ENCODE assay signal across 8 cellular contexts in the genomic region with DNA sequence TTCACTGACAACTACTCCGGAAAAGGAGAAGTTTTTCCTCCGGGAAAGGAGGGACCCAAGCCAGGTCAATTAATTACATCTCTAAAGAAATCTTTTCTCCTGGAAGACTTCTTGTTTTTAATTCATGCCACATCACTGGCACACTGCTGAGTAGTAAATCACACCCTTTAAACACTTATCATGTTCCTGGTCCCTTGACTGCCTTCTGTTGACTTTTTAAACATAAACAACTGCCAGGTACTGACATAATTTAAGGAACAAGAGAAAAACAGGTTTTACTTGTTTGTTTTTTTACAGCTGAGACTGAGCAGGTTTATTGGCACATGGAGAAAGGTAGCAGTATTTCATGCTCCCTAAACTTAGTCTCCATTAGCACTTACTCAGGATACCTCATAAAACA.
DNase-seq lines count a peak whose midpoint lies in the region; TF ChIP-seq lines count a peak whose summit lies in the region.
"Not testable (repeated sequence)": the region's sequence is repeated elsewhere in the genome, so short reads cannot be mapped to it uniquely, and the experiment has no call there.

No MANE protein-coding gene starts in this region.

- H3K4me3 Mint-ChIP-seq in brain = peak overlapping the region in 2 of 5 experiments; percentile 36 to 58
- H3K4me3 Mint-ChIP-seq in mesothelial cell of epicardium; progenitor cell of endocrine pancreas (ENCODE audit: low read depth): not testable (repeated sequence)
- peak overlapping the region; percentile 50 for H3K4me3 Mint-ChIP-seq in type B pancreatic cell

- H4K20me1 ChIP-seq in hepatocyte (ENCODE audit: insufficient read depth, poor library complexity, severe bottlenecking) = not testable (repeated sequence)

- H3K9me3 Mint-ChIP-seq in brain; mesothelial cell of epicardium; progenitor cell of endocrine pancreas (ENCODE audit: low read depth); type B pancreatic cell: not testable (repeated sequence)

- peak overlapping the region; percentile 45 for H3K27ac ChIP-seq in hepatocyte

- not testable (repeated sequence) for H3K9me3 ChIP-seq in hepatocyte (ENCODE audit: low read depth)

- H3K27me3 ChIP-seq in hepatocyte = not testable (repeated sequence)

- H3K36me3 ChIP-seq in hepatocyte (replicated peaks; ENCODE audit: insufficient read depth, low read depth) = not testable (repeated sequence)

- TF ChIP-seq CTCF in brain (conservative IDR thresholded peaks at IDR 0.05); hepatocyte (IDR thresholded peaks at IDR 0.05; ENCODE audit: poor library complexity); mesothelial cell of epicardium (IDR thresholded peaks at IDR 0.05; ENCODE audit: unreplicated experiment); progenitor cell of endocrine pancreas (IDR thresholded peaks at IDR 0.05; ENCODE audit: unreplicated experiment); type B pancreatic cell (conservative IDR thresholded peaks at IDR 0.05): not testable (repeated sequence)

- H3K9me2 ChIP-seq in hepatocyte (replicated peaks; ENCODE audit: insufficient read depth) = not testable (repeated sequence)

- H3K4me3 ChIP-seq in hepatocyte = not testable (repeated sequence)

- peak overlapping the region; percentile 13 for H3K4me2 ChIP-seq in hepatocyte

- H3K27me3 Mint-ChIP-seq in brain; mesothelial cell of epicardium (ENCODE audit: low read depth); progenitor cell of endocrine pancreas; type B pancreatic cell: not testable (repeated sequence)

- not testable (repeated sequence) for H3K79me2 ChIP-seq in hepatocyte

- peaks cover 21% of the 10 kb centered on the region for H3K4me1 Mint-ChIP-seq in brain
- H3K4me1 Mint-ChIP-seq in mesothelial cell of epicardium = peaks cover 66% of the 10 kb centered on the region
- peaks cover 26% of the 10 kb centered on the region for H3K4me1 Mint-ChIP-seq in progenitor cell of endocrine pancreas (ENCODE audit: low read depth)
- peaks cover 14% of the 10 kb centered on the region for H3K4me1 Mint-ChIP-seq in type B pancreatic cell (ENCODE audit: unreplicated experiment)

- peaks cover 14% of the 10 kb centered on the region for H3K4me1 ChIP-seq in hepatocyte (ENCODE audit: insufficient read depth)

- not testable (repeated sequence) for H2AFZ ChIP-seq in hepatocyte

- H3K36me3 Mint-ChIP-seq in brain; mesothelial cell of epicardium; progenitor cell of endocrine pancreas (ENCODE audit: insufficient read depth); type B pancreatic cell: not testable (repeated sequence)

- H3K27ac Mint-ChIP-seq in brain (peak overlapping the region in 4 of 5 experiments; percentile 7 to 85 (median 77)), mesothelial cell of epicardium (peak overlapping the region; percentile 92), progenitor cell of endocrine pancreas (peak overlapping the region; percentile 88), type B pancreatic cell (peak overlapping the region; percentile 75)

- DNase-seq in DMS53 treated with DMSO at 0.1 percent for 48 hours (lab: John Stamatoyannopoulos, UW; ENCODE audit: unreplicated experiment) (peak; percentile 97), NCI-H1417 treated with DMSO at 0.1 percent for 48 hours (lab: John Stamatoyannopoulos, UW) (peak; percentile 70), NCI-H748 (lab: John Stamatoyannopoulos, UW; ENCODE audit: unreplicated experiment) (peak; percentile 25), hepatocyte (ENCODE audit: low spot score) (peak; percentile 17)
- not testable (repeated sequence) for DNase-seq in mesothelial cell of epicardium (ENCODE audit: low spot score in 2 of 2, unreplicated experiment in 2 of 2); progenitor cell of endocrine pancreas (ENCODE audit: low spot score, unreplicated experiment); type B pancreatic cell (ENCODE audit: extremely low spot score, unreplicated experiment)

- WGBS in hepatocyte (ENCODE audit: low lambda C conversion rate, missing lambda C conversion rate) = 25% methylated on average over 2 of the region's 2 CpGs
